1 cellular context compared by ENCODE assay signal in the genomic region with DNA sequence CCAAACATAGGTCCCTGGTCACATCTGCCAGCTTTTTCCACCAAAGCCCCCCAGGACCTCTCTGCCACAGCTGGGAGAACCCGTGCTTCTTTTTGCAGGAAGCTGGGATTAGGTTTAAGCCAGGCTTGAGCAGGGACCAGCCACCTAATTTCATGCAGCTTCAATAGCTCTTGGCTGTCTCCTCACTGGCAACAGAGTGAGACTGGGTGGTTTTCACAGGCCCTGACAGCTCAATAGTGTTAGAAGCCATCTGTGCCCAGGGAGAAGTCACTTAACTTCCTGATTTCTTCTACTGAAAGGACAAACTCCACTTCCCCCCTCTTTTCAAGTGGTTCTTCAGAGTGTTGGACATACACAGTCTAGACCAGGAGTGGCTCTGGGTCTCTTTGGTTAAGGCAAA.
TF ChIP-seq lines count a peak whose summit lies in the region.

No MANE protein-coding gene starts in this region.

TF ChIP-seq in endothelial cell of umbilical vein, 7 proteins besides CTCF, POLR2A, EP300 and RAD21 (continued from another document):
- TF ChIP-seq FOS (IDR thresholded peaks at IDR 0.05; ENCODE audit: borderline replicate concordance, insufficient read depth, low read length) (no peak), JUN (IDR thresholded peaks at IDR 0.05; ENCODE audit: borderline replicate concordance, insufficient read depth, insufficient read length, low read depth) (no peak), POLR2AphosphoS5 (IDR thresholded peaks at IDR 0.05; ENCODE audit: insufficient read depth, low read depth, low read length) (no peak), EZH2 (IDR thresholded peaks at IDR 0.05; ENCODE audit: borderline replicate concordance, low read depth, low read length, severe bottlenecking) (no peak)
- TF ChIP-seq, protein P1, sequence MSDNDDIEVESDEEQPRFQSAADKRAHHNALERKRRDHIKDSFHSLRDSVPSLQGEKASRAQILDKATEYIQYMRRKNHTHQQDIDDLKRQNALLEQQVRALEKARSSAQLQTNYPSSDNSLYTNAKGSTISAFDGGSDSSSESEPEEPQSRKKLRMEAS (IDR thresholded peaks at IDR 0.05; ENCODE audit: insufficient read depth, insufficient read length) = no peak
